20 cellular contexts compared by ENCODE assay signal in the genomic region with DNA sequence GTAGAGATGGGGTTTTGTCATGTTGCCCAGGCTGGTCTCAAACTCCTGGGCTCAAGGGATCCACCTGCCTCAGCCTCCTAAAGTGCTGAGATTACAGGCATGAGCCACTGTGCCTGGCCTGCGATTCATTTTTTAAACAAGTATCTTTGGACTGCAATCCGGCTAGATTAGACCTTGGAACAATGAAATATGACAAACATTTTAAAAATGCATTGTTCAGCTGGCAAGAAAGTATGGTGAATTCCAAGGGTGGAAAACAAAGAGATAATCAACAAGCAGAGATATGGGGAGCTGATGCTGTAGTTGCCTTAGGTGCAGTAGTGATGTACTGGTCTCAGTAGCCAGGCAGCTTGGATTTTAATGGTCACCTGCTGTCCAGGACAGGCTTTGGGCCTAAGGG.
DNase-seq lines count a peak whose midpoint lies in the region; ATAC-seq and TF ChIP-seq lines count a peak whose summit lies in the region.
"Had no signal": no experiment of that assay in that cellular context is flagged by ENCODE, and none has a peak within 500 bp of the region (broad histone marks: within the 10 kb centered on the region; RNA-seq: fewer than 3 reads in every experiment).

No MANE protein-coding gene starts in this region.

- TF ChIP-seq CTCF in AG10803 (conservative IDR thresholded peaks at IDR 0.05; ENCODE audit: low read length) (no peak), RWPE2 (IDR thresholded peaks at IDR 0.05; ENCODE audit: poor library complexity, severe bottlenecking) (no peak), fibroblast of pulmonary artery (IDR thresholded peaks at IDR 0.05; ENCODE audit: low read length, missing control alignments) (no peak), gastroesophageal sphincter (IDR thresholded peaks at IDR 0.05) (no peak)

- TF ChIP-seq POLR2A in gastroesophageal sphincter (IDR thresholded peaks at IDR 0.05) = no peak

- no peaks in the 10 kb centered on the region for H3K36me3 ChIP-seq in RWPE2 (ENCODE audit: low read depth)
- H3K36me3 ChIP-seq in gastroesophageal sphincter = no peaks in the 10 kb centered on the region
- H3K36me3 ChIP-seq: BLaER1 had no signal

- H3K27me3 Mint-ChIP-seq in stimulated activated naive B cell treated with anti-CD40 and anti-IgM and Interleukin-4, amounts not matched to agents 10 μg/mL and 1 μg/mL and 100 μg/mL, for 72 hours = peaks cover 0 to 6% of the 10 kb centered on the region in 2 donors

- H3K4me3 ChIP-seq in AG10803 (ENCODE audit: low read length) (no peak overlapping the region), RWPE2 (ENCODE audit: severe bottlenecking) (no peak overlapping the region), fibroblast of pulmonary artery (replicated peaks; ENCODE audit: low read depth, low read length) (no peak overlapping the region), gastroesophageal sphincter (no peak overlapping the region)
- H3K4me3 ChIP-seq: A549, BLaER1 had no signal

- ATAC-seq in RWPE2 (ENCODE audit: low read depth) = peak; percentile 49; the same call in 2 of the 3 replicates
- ATAC-seq in gastroesophageal sphincter = no peak
- no peak for ATAC-seq in stimulated activated naive B cell treated with anti-CD40 and anti-IgM and Interleukin-4, amounts not matched to agents 10 μg/mL and 1 μg/mL and 100 μg/mL, for 72 hours (replicated peaks)
- ATAC-seq: A549, HCT116 had no signal

- H3K4me1 ChIP-seq in RWPE2 (ENCODE audit: insufficient read depth, poor library complexity, severe bottlenecking) (no peaks in the 10 kb centered on the region), gastroesophageal sphincter (no peaks in the 10 kb centered on the region)
- H3K4me1 ChIP-seq: A549, BLaER1 had no signal

- H3K9me3 ChIP-seq in RWPE2 (ENCODE audit: severe bottlenecking) = no peaks in the 10 kb centered on the region
- no peaks in the 10 kb centered on the region for H3K9me3 ChIP-seq in gastroesophageal sphincter
- H3K9me3 ChIP-seq: BLaER1 had no signal

- H3K27ac ChIP-seq in RWPE2 (ENCODE audit: poor library complexity, severe bottlenecking) = no peak overlapping the region
- H3K27ac ChIP-seq in temporal lobe (ENCODE audit: low read depth, low read length) = peak overlapping the region; percentile 44
- H3K27ac ChIP-seq in gastroesophageal sphincter = no peak overlapping the region
- H3K27ac ChIP-seq: 22Rv1, A549, BLaER1, HL-60 had no signal

- DNase-seq in AG10803 (ENCODE audit: low read depth) = peak; percentile 12
- no peak for DNase-seq in RWPE2 (ENCODE audit: low spot score)
- peak; percentile 26 for DNase-seq in fibroblast of pulmonary artery (ENCODE audit: low read depth)
- no peak for DNase-seq in stimulated activated naive B cell treated with anti-CD40 and anti-IgM and Interleukin-4, amounts not matched to agents 10 μg/mL and 1 μg/mL and 100 μg/mL, for 72 hours
- DNase-seq in HPDE6-E6E7 (ENCODE audit: extremely low spot score) = no peak
- DNase-seq: CD4-positive, alpha-beta memory T cell; DMS153; DMS79; GDM1; GOT3; H7; HFFc6 had no signal

- no peaks in the 10 kb centered on the region for H3K36me3 Mint-ChIP-seq in stimulated activated naive B cell treated with anti-CD40 and anti-IgM and Interleukin-4, amounts not matched to agents 10 μg/mL and 1 μg/mL and 100 μg/mL, for 72 hours
- H3K36me3 Mint-ChIP-seq: CD14-positive monocyte; CD4-positive, alpha-beta memory T cell had no signal

- H3K27me3 ChIP-seq in RWPE2 (ENCODE audit: insufficient read depth, poor library complexity, severe bottlenecking) (no peaks in the 10 kb centered on the region), gastroesophageal sphincter (peaks cover 22% of the 10 kb centered on the region)
- H3K27me3 ChIP-seq: BLaER1 had no signal

- peaks cover 0 to 1% of the 10 kb centered on the region in 2 donors for H3K9me3 Mint-ChIP-seq in stimulated activated naive B cell treated with anti-CD40 and anti-IgM and Interleukin-4, amounts not matched to agents 10 μg/mL and 1 μg/mL and 100 μg/mL, for 72 hours
- H3K9me3 Mint-ChIP-seq: HFFc6 had no signal

- no peak overlapping the region for H3K27ac Mint-ChIP-seq in stimulated activated naive B cell treated with anti-CD40 and anti-IgM and Interleukin-4, amounts not matched to agents 10 μg/mL and 1 μg/mL and 100 μg/mL, for 72 hours
- H3K27ac Mint-ChIP-seq: CD14-positive monocyte; CD4-positive, alpha-beta memory T cell; HFFc6 had no signal

- 62 to 83% methylated on average over 2 of the region's 2 CpGs for WGBS in gastroesophageal sphincter (ENCODE audit: low coverage in 1 of 2), 2 donors

- no peak for TF ChIP-seq EP300 in gastroesophageal sphincter (IDR thresholded peaks at IDR 0.05)

- no peak overlapping the region for H3K4me3 Mint-ChIP-seq in stimulated activated naive B cell treated with anti-CD40 and anti-IgM and Interleukin-4, amounts not matched to agents 10 μg/mL and 1 μg/mL and 100 μg/mL, for 72 hours
- H3K4me3 Mint-ChIP-seq: CD14-positive monocyte; CD4-positive, alpha-beta memory T cell; HFFc6 had no signal

- no peaks in the 10 kb centered on the region for H3K4me1 Mint-ChIP-seq in stimulated activated naive B cell treated with anti-CD40 and anti-IgM and Interleukin-4, amounts not matched to agents 10 μg/mL and 1 μg/mL and 100 μg/mL, for 72 hours
- H3K4me1 Mint-ChIP-seq: CD14-positive monocyte; CD4-positive, alpha-beta memory T cell had no signal

Comparison
In these comparisons a context has a peak if more than half of its experiments do, and no peak if none do; other contexts are left out.
1. DNase-seq: peak in AG10803 (single experiment) and fibroblast of pulmonary artery (single experiment); none in RWPE2 (single experiment), stimulated activated naive B cell treated with anti-CD40 and anti-IgM and Interleukin-4, amounts not matched to agents 10 μg/mL and 1 μg/mL and 100 μg/mL, for 72 hours (single experiment) and HPDE6-E6E7 (single experiment).